8 cellular contexts compared by ENCODE assay signal in genomic region chr16:58814348-58814801, GRCh38.
DNase-seq lines count a peak whose midpoint lies in the region; ATAC-seq and FAIRE-seq lines count a peak whose summit lies in the region.

No MANE protein-coding gene starts in this region.

- no peak overlapping the region for H3K27ac Mint-ChIP-seq in T-helper 1 cell treated with Interleukin-12 subunit alpha and Interleukin-12 subunit beta and Interleukin-4 antibody, amounts not matched to agents 30 μg/mL and 1 μg/mL, for 36 hours
- peak overlapping the region; percentile 15 for H3K27ac Mint-ChIP-seq in central memory CD8-positive, alpha-beta T cell (ENCODE audit: low read depth)

- peak; percentile 87 for ATAC-seq in GM21360 (IDR thresholded peaks at IDR 0.05; ENCODE audit: unreplicated experiment)
- ATAC-seq in central memory CD8-positive, alpha-beta T cell (replicated peaks; ENCODE audit: extremely low read depth, poor library complexity, severe bottlenecking), result no peak

- H3K4me1 Mint-ChIP-seq in T-helper 1 cell treated with Interleukin-12 subunit alpha and Interleukin-12 subunit beta and Interleukin-4 antibody, amounts not matched to agents 30 μg/mL and 1 μg/mL, for 36 hours (ENCODE audit: low read depth), result peaks cover 4% of the 10 kb centered on the region
- H3K4me1 Mint-ChIP-seq in central memory CD8-positive, alpha-beta T cell, result no peaks in the 10 kb centered on the region

- H3K27me3 Mint-ChIP-seq in T-helper 1 cell treated with Interleukin-12 subunit alpha and Interleukin-12 subunit beta and Interleukin-4 antibody, amounts not matched to agents 30 μg/mL and 1 μg/mL, for 36 hours (ENCODE audit: low read depth), result peaks cover 5% of the 10 kb centered on the region
- peaks cover 11% of the 10 kb centered on the region for H3K27me3 Mint-ChIP-seq in central memory CD8-positive, alpha-beta T cell

- FAIRE-seq in islet of Langerhans (lab: Jason Lieb, UNC), result peak; percentile 61

- no peaks in the 10 kb centered on the region for H3K36me3 Mint-ChIP-seq in T-helper 1 cell treated with Interleukin-12 subunit alpha and Interleukin-12 subunit beta and Interleukin-4 antibody, amounts not matched to agents 30 μg/mL and 1 μg/mL, for 36 hours (ENCODE audit: low read depth)
- H3K36me3 Mint-ChIP-seq in central memory CD8-positive, alpha-beta T cell (ENCODE audit: insufficient read depth), result no peaks in the 10 kb centered on the region

- H3K9me3 Mint-ChIP-seq in T-helper 1 cell treated with Interleukin-12 subunit alpha and Interleukin-12 subunit beta and Interleukin-4 antibody, amounts not matched to agents 30 μg/mL and 1 μg/mL, for 36 hours, result no peaks in the 10 kb centered on the region
- no peaks in the 10 kb centered on the region for H3K9me3 Mint-ChIP-seq in central memory CD8-positive, alpha-beta T cell

- DNase-seq in Daoy (ENCODE audit: low read depth) (peak; percentile 4), HuH-7.5 (ENCODE audit: low spot score) (peak; percentile 19)
- no peak for DNase-seq in central memory CD8-positive, alpha-beta T cell (ENCODE audit: low spot score in 2 of 2)
- DNase-seq in stimulated activated CD4-positive, alpha-beta T cell treated with anti-CD3 and anti-CD28 coated beads, Interleukin-12 subunit alpha, Interleukin-12 subunit beta, amount 100 ng/mL, for 48 hours (ENCODE audit: low read depth in 2 of 3, low spot score in 1 of 3), result peak; percentile 0 to 17 (median 14)
- no peak for DNase-seq in effector CD8-positive, alpha-beta T cell (lab: John Stamatoyannopoulos, UW)

- H3K4me3 Mint-ChIP-seq in T-helper 1 cell treated with Interleukin-12 subunit alpha and Interleukin-12 subunit beta and Interleukin-4 antibody, amounts not matched to agents 30 μg/mL and 1 μg/mL, for 36 hours, result peak overlapping the region; percentile 66
- peak overlapping the region; percentile 21 for H3K4me3 Mint-ChIP-seq in central memory CD8-positive, alpha-beta T cell

Comparison
In these comparisons a context has a peak if more than half of its experiments do, and no peak if none do; other contexts are left out.
1. DNase-seq: peak in Daoy (single experiment), HuH-7.5 (single experiment) and stimulated activated CD4-positive, alpha-beta T cell treated with anti-CD3 and anti-CD28 coated beads, Interleukin-12 subunit alpha, Interleukin-12 subunit beta, amount 100 ng/mL, for 48 hours (3 of 3); none in central memory CD8-positive, alpha-beta T cell (0 of 2) and effector CD8-positive, alpha-beta T cell (single experiment).